ENCODE assay signal across 1 cellular context in genomic region chr11:96778272-96778671, GRCh38.
TF ChIP-seq lines count a peak whose summit lies in the region.

No MANE protein-coding gene starts in this region.

TF ChIP-seq in H1, 55 proteins besides CTCF, POLR2A, EP300 and RAD21:
- TF ChIP-seq RNF2 (IDR thresholded peaks at IDR 0.05; ENCODE audit: borderline replicate concordance, low read depth, low read length, missing control alignments, poor library complexity, severe bottlenecking) = no peak
- no peak for TF ChIP-seq SRF (IDR thresholded peaks at IDR 0.05; ENCODE audit: low read depth, low read length)
- no peak for TF ChIP-seq YY1 (IDR thresholded peaks at IDR 0.05; ENCODE audit: low read depth, low read length)
- no peak for TF ChIP-seq JUN (IDR thresholded peaks at IDR 0.05; ENCODE audit: low read depth, low read length)
- no peak for TF ChIP-seq ASH2L (IDR thresholded peaks at IDR 0.05; ENCODE audit: low read length)
- no peak for TF ChIP-seq ZNF274 (IDR thresholded peaks at IDR 0.05; ENCODE audit: borderline replicate concordance, extremely low read depth, low read length)
